Comparison of ENCODE assay signal across 9 cellular contexts in the genomic region with DNA sequence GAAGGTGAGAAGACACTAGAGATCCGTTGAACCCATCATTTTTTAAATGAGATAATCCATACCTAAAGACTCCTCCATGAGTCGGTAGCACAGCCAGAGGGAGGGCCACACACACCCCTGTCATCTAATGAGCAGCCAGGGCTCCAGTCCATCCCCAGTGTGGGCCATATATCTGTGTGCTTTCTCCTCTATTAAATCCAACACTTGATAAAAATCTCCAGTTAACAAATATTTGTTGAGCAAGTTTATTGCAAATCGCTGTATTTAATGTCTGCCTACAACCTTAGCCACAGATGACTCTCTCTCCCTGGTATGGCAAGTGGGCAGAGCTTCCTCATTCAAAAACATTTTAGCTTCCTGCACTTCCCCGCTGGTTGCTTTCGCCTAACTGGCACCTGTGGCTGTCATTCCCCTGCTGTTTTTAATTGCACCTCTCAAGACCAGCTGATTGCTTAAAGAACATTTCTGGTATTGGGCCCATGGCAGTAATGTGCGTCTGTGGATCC.
A peak's percentile ranks its signal among the peaks of the same experiment; 100 is the strongest.
DNase-seq lines count a peak whose midpoint lies in the region; ATAC-seq and TF ChIP-seq lines count a peak whose summit lies in the region.
"Had no signal": no experiment of that assay in that cellular context is flagged by ENCODE, and none has a peak within 500 bp of the region (broad histone marks: within the 10 kb centered on the region; RNA-seq: fewer than 3 reads in every experiment).

No MANE protein-coding gene starts in this region.

- H3K27ac ChIP-seq in OCI-LY1 (ENCODE audit: low read depth, low read length, poor library complexity, severe bottlenecking) = peak overlapping the region; percentile 99

- peaks cover 21% of the 10 kb centered on the region for H3K79me2 ChIP-seq in OCI-LY1 (ENCODE audit: insufficient read depth, low read length)

- H3K4me2 ChIP-seq in OCI-LY1 (ENCODE audit: low read length) = peak overlapping the region; percentile 65

- H3K36me3 ChIP-seq in OCI-LY1 (ENCODE audit: insufficient read depth, low read length) = no peaks in the 10 kb centered on the region

- H3K9me3 ChIP-seq in OCI-LY1 (ENCODE audit: low read length) = no peaks in the 10 kb centered on the region

- no peak overlapping the region for H3K4me3 Mint-ChIP-seq in stimulated activated memory B cell treated with anti-CD40 and anti-IgM and Interleukin-4, amounts not matched to agents 10 μg/mL and 1 μg/mL and 100 μg/mL, for 72 hours

- peak overlapping the region; percentile 63 for H3K27ac Mint-ChIP-seq in stimulated activated memory B cell treated with anti-CD40 and anti-IgM and Interleukin-4, amounts not matched to agents 10 μg/mL and 1 μg/mL and 100 μg/mL, for 72 hours

- H3K27me3 ChIP-seq in OCI-LY1 (ENCODE audit: insufficient read depth, low read length) = no peaks in the 10 kb centered on the region

- no peaks in the 10 kb centered on the region for H4K20me1 ChIP-seq in OCI-LY1 (ENCODE audit: insufficient read depth, low read length)

- no peak overlapping the region for H2AFZ ChIP-seq in OCI-LY1 (ENCODE audit: low read length)

- TF ChIP-seq CTCF in OCI-LY1 (IDR thresholded peaks at IDR 0.05; ENCODE audit: low read length) (no peak), epithelial cell of esophagus (IDR thresholded peaks at IDR 0.05; ENCODE audit: insufficient read depth, low read depth, low read length, missing control alignments) (no peak)

- no peaks in the 10 kb centered on the region for H3K9me2 ChIP-seq in OCI-LY1 (ENCODE audit: low read depth, low read length)

- H3F3A ChIP-seq in OCI-LY1 (ENCODE audit: insufficient read depth, low read length) = 0 out of 2 replicates have a peak, but pooled peaks cover 8% of the 10 kb centered on the region

- peak; percentile 68 for ATAC-seq in stimulated activated memory B cell treated with anti-CD40 and anti-IgM and Interleukin-4, amounts not matched to agents 10 μg/mL and 1 μg/mL and 100 μg/mL, for 72 hours
- ATAC-seq in HG03354 (IDR thresholded peaks at IDR 0.05; ENCODE audit: poor library complexity, severe bottlenecking, unreplicated experiment) = no peak

- H3K4me3 ChIP-seq in OCI-LY1 (ENCODE audit: low read depth, low read length, poor library complexity, severe bottlenecking) (peak overlapping the region; percentile 47), epithelial cell of esophagus (ENCODE audit: low read length) (no peak overlapping the region)

- no peaks in the 10 kb centered on the region for H3K9me3 Mint-ChIP-seq in stimulated activated memory B cell treated with anti-CD40 and anti-IgM and Interleukin-4, amounts not matched to agents 10 μg/mL and 1 μg/mL and 100 μg/mL, for 72 hours

- peak; percentile 81 for DNase-seq in SIG-M5 treated with dmso at 0.1 percent for 504 hours (lab: John Stamatoyannopoulos, UW; ENCODE audit: unreplicated experiment)
- DNase-seq in SIG-M5 (lab: John Stamatoyannopoulos, UW) = no peak
- peak; percentile 86 for DNase-seq in epithelial cell of esophagus (ENCODE audit: low read depth)
- DNase-seq in middle frontal gyrus (ENCODE audit: extremely low spot score, low spot score) = no peak
- no peak for DNase-seq in DMS79 treated with DMSO at 0.1 percent for 48 hours (lab: John Stamatoyannopoulos, UW)
- DNase-seq: SHP77 treated with DMSO at 0.1 percent for 48 hours had no signal

- H3K4me1 ChIP-seq in OCI-LY1 (ENCODE audit: insufficient read depth, low read length, severe bottlenecking) = peaks cover 100% of the 10 kb centered on the region

- no peaks in the 10 kb centered on the region for H3K27me3 Mint-ChIP-seq in stimulated activated memory B cell treated with anti-CD40 and anti-IgM and Interleukin-4, amounts not matched to agents 10 μg/mL and 1 μg/mL and 100 μg/mL, for 72 hours

- peak overlapping the region; percentile 71; the same call in 1 of the 2 replicates for H3K9ac ChIP-seq in OCI-LY1 (ENCODE audit: low read length)

- peaks cover 82% of the 10 kb centered on the region for H3K4me1 Mint-ChIP-seq in stimulated activated memory B cell treated with anti-CD40 and anti-IgM and Interleukin-4, amounts not matched to agents 10 μg/mL and 1 μg/mL and 100 μg/mL, for 72 hours

- peaks cover 5% of the 10 kb centered on the region for H3K36me3 Mint-ChIP-seq in stimulated activated memory B cell treated with anti-CD40 and anti-IgM and Interleukin-4, amounts not matched to agents 10 μg/mL and 1 μg/mL and 100 μg/mL, for 72 hours

Comparison
In these comparisons a context has a peak if more than half of its experiments do, and no peak if none do; other contexts are left out.
1. DNase-seq: peak in SIG-M5 treated with dmso at 0.1 percent for 504 hours (single experiment) and epithelial cell of esophagus (single experiment); none in SIG-M5 (single experiment), middle frontal gyrus (single experiment) and DMS79 treated with DMSO at 0.1 percent for 48 hours (single experiment).